Comparison of ENCODE assay signal across 8 cellular contexts in the genomic region with DNA sequence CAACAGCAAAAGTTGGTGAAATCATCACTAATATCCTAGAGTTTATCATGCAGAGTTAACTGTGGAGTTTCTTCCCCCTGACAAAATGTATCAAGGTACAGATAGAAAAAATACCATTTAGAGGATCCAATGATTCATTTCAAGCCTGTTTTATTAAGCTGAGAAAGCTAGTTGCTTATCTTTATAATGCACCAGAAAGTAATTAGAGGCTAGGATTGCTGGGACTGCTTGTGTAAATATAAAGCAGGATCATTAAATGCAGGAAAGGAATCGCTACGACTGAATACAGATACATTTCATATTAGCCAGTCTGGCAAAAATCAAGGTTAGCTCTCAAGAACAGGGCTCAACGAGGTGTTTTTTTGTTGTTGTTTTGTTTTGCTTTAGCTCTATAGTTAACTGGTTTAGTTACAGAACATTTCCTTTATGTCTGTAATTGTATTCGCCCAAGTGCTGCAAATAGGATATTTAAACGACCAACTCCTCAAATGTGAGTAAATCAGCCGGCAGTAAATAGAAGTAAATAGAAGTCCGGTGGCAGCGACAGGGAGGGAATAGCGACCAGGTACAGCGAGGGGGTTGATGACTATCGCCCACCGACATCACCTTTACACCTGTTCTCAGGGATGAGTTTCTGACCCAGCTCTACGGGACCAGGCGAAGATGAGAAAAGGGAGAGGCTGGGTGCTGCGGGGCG. TPM values are rescaled to one million over a fixed set of nuclear protein-coding genes. Genes with fewer than 3 reads are reported as not detected.
DNase-seq lines count a peak whose midpoint lies in the region; ATAC-seq and TF ChIP-seq lines count a peak whose summit lies in the region.

No MANE protein-coding gene starts in this region.

- WGBS in SK-N-SH (ENCODE audit: low lambda C conversion rate): 2% methylated on average over 16 of the region's 16 CpGs
- WGBS in esophagus, 2 donors: 0 to 1% methylated on average over 16 of the region's 16 CpGs
- 0 to 1% (median 0%) methylated on average over 16 of the region's 16 CpGs for WGBS in ovary, 3 donors

- H3K4me2 ChIP-seq in SK-N-SH: peak overlapping the region; percentile 77
- H3K4me2 ChIP-seq in PC-9: peak overlapping the region; percentile 91

- POLR2A ChIA-PET in SK-N-SH (lab: Yijun Ruan, JAX): interaction anchor here (1.0 to 2.4 kb wide), 5 partner anchors 14 to 369 kb away, joined by 3 to 9 read pairs (median 4); a partner anchor contains a TSS
- POLR2A ChIA-PET in PC-9 (lab: Charles Lee; ENCODE audit: unreplicated experiment): interaction anchor here (0.6 to 2.1 kb wide), 7 partner anchors 50 to 968 kb away, joined by 4 to 30 read pairs (median 10); a partner anchor contains a TSS

- intact Hi-C loops in PC-9 (cut with micrococcal nuclease; ENCODE audit: unreplicated experiment): loop anchor here (1.0 to 5.0 kb wide), 2 partner anchors 53 to 269 kb away; a partner anchor contains a TSS
- intact Hi-C loops in ovary (cut with DNase I): loop anchor here in 1 of 4 donors (10.0 kb wide), 1 partner anchor 367 kb away; no protein-coding TSS in a partner anchor

- H3K36me3 ChIP-seq in SK-N-SH (replicated peaks in 1 of 2; ENCODE audit: control insufficient read depth in 1 of 2, insufficient read depth in 2 of 2, low read length in 1 of 2) (no peaks in the 10 kb centered on the region), PC-9 (ENCODE audit: low read depth) (no peaks in the 10 kb centered on the region), esophagus (ENCODE audit: control insufficient read depth in 2 of 2, insufficient read depth in 2 of 2, low read length in 1 of 2) (no peaks in the 10 kb centered on the region), ovary (no peaks in the 10 kb centered on the region)

- no peaks in the 10 kb centered on the region for H3K9me2 ChIP-seq in SK-N-SH
- no peaks in the 10 kb centered on the region for H3K9me2 ChIP-seq in PC-9 (ENCODE audit: insufficient read depth)

- ATAC-seq in SK-N-SH treated with all-trans-retinoic acid at 6 μM for 48 hours: no peak; the same call in 2 of the 3 replicates
- no peak for ATAC-seq in GM19351 (IDR thresholded peaks at IDR 0.05; ENCODE audit: unreplicated experiment)

- peak overlapping the region; percentile 82 for H2AFZ ChIP-seq in SK-N-SH (ENCODE audit: low read depth)
- H2AFZ ChIP-seq in PC-9: peak overlapping the region; percentile 81

- TF ChIP-seq POLR2A in ovary (IDR thresholded peaks at IDR 0.05): no peak

- no peak for TF ChIP-seq EP300 in SK-N-SH (IDR thresholded peaks at IDR 0.05; ENCODE audit: borderline replicate concordance in 1 of 2, low read depth in 1 of 2, low read length in 1 of 2)
- TF ChIP-seq EP300 in ovary (IDR thresholded peaks at IDR 0.05): no peak

- H3K27me3 ChIP-seq in SK-N-SH (ENCODE audit: insufficient read depth) (no peaks in the 10 kb centered on the region), PC-9 (ENCODE audit: insufficient read depth, low read depth) (no peaks in the 10 kb centered on the region), esophagus (ENCODE audit: control insufficient read depth in 1 of 2, insufficient read depth in 2 of 2, low read length in 2 of 2) (no peaks in the 10 kb centered on the region), ovary (no peaks in the 10 kb centered on the region)

- TF ChIP-seq RAD21 in SK-N-SH (IDR thresholded peaks at IDR 0.05; ENCODE audit: low read length): no peak

- H3K27ac ChIP-seq in SK-N-SH (ENCODE audit: low read depth in 2 of 2, low read length in 1 of 2) (peak overlapping the region; percentile 93), PC-9 (peak overlapping the region; percentile 88), esophagus (ENCODE audit: low read depth in 2 of 2, low read length in 1 of 2) (peak overlapping the region; percentile 94 to 97), ovary (peak overlapping the region; percentile 93 to 99)

- BruUV-seq in PC-9 (replicated peaks; lab: Mats Ljungman, UMichigan): TSS peak; percentile 39

- TF ChIP-seq CTCF in SK-N-SH (IDR thresholded peaks at IDR 0.05) (no peak), PC-9 (conservative IDR thresholded peaks at IDR 0.05) (no peak), ovary (IDR thresholded peaks at IDR 0.05) (no peak)

- CTCF ChIA-PET in SK-N-SH (lab: Yijun Ruan, JAX) (interaction anchor here (0.6 to 4.5 kb wide), 6 partner anchors 9 to 1104 kb away, joined by 3 to 34 read pairs (median 3); no protein-coding TSS in a partner anchor), PC-9 (lab: Charles Lee) (interaction anchor here (1.6 kb wide), 1 partner anchor 54 kb away, joined by 5 read pairs; no protein-coding TSS in a partner anchor)

- peaks cover 37% of the 10 kb centered on the region for H4K20me1 ChIP-seq in SK-N-SH (ENCODE audit: insufficient read depth)
- H4K20me1 ChIP-seq in PC-9 (ENCODE audit: insufficient read depth): no peaks in the 10 kb centered on the region

- peak overlapping the region; percentile 96 for H3K9ac ChIP-seq in SK-N-SH

- H3K4me3 ChIP-seq in SK-N-SH (ENCODE audit: low read depth in 2 of 2, low read length in 1 of 2) (peak overlapping the region; percentile 87 to 89), PC-9 (peak overlapping the region; percentile 81), esophagus (ENCODE audit: low read depth in 1 of 2, low read length in 2 of 2) (peak overlapping the region; percentile 80 to 98), ovary (peak overlapping the region; percentile 70)

- H3K9me3 ChIP-seq in SK-N-SH (no peaks in the 10 kb centered on the region), PC-9 (ENCODE audit: insufficient read depth, low read depth) (no peaks in the 10 kb centered on the region), esophagus (ENCODE audit: control insufficient read depth in 2 of 2, insufficient read depth in 1 of 2, low read depth in 1 of 2, low read length in 1 of 2) (no peaks in the 10 kb centered on the region), ovary (no peaks in the 10 kb centered on the region)

- H3F3A ChIP-seq in SK-N-SH (replicated peaks; ENCODE audit: insufficient read depth): peaks cover 7% of the 10 kb centered on the region
- peaks cover 12% of the 10 kb centered on the region; the same call in 1 of the 2 replicates for H3F3A ChIP-seq in PC-9 (ENCODE audit: insufficient read depth, low read depth)

- DNase-seq in SK-N-SH: peak; percentile 34
- DNase-seq in PC-9: no peak
- DNase-seq in ovary: no peak
- no peak for DNase-seq in D341Med (ENCODE audit: low spot score)
- DNase-seq in occipital lobe (lab: John Stamatoyannopoulos, UW): no peak

- H3K79me2 ChIP-seq in SK-N-SH (ENCODE audit: insufficient read depth): peaks cover 63% of the 10 kb centered on the region
- peaks cover 55% of the 10 kb centered on the region for H3K79me2 ChIP-seq in PC-9 (ENCODE audit: low read depth)

- H3K4me1 ChIP-seq in SK-N-SH (ENCODE audit: control insufficient read depth in 1 of 2, insufficient read depth in 2 of 2, low read depth in 1 of 2, low read length in 1 of 2) (peaks cover 16 to 26% of the 10 kb centered on the region in 2 experiments), PC-9 (replicated peaks; ENCODE audit: insufficient read depth) (peaks cover 35% of the 10 kb centered on the region), esophagus (ENCODE audit: control insufficient read depth in 2 of 2, insufficient read depth in 2 of 2, low read length in 1 of 2) (peaks cover 0 to 8% of the 10 kb centered on the region in 2 donors), ovary (ENCODE audit: insufficient read depth) (peaks cover 11% of the 10 kb centered on the region)

TF ChIP-seq in SK-N-SH, 30 proteins besides CTCF, POLR2A, EP300 and RAD21 (continues in another document):
- TF ChIP-seq SMC3 (IDR thresholded peaks at IDR 0.05; ENCODE audit: low read depth, low read length) (no peak), RXRA (IDR thresholded peaks at IDR 0.05; ENCODE audit: borderline replicate concordance, low read depth) (no peak)

TF ChIP-seq in SK-N-SH treated with all-trans-retinoic acid at 6 μM for 48 hours, 23 proteins besides CTCF, POLR2A, EP300 and RAD21 (continues in another document):
- no peak for TF ChIP-seq SNAI2 (CRISPR knock-in tag; IDR thresholded peaks at IDR 0.05)
- TF ChIP-seq CSDC2 (CRISPR knock-in tag; IDR thresholded peaks at IDR 0.05): no peak
- TF ChIP-seq ZFP30 (CRISPR knock-in tag; IDR thresholded peaks at IDR 0.05): no peak
- TF ChIP-seq ESRRG (CRISPR knock-in tag; IDR thresholded peaks at IDR 0.05): no peak
- TF ChIP-seq, protein P1, sequence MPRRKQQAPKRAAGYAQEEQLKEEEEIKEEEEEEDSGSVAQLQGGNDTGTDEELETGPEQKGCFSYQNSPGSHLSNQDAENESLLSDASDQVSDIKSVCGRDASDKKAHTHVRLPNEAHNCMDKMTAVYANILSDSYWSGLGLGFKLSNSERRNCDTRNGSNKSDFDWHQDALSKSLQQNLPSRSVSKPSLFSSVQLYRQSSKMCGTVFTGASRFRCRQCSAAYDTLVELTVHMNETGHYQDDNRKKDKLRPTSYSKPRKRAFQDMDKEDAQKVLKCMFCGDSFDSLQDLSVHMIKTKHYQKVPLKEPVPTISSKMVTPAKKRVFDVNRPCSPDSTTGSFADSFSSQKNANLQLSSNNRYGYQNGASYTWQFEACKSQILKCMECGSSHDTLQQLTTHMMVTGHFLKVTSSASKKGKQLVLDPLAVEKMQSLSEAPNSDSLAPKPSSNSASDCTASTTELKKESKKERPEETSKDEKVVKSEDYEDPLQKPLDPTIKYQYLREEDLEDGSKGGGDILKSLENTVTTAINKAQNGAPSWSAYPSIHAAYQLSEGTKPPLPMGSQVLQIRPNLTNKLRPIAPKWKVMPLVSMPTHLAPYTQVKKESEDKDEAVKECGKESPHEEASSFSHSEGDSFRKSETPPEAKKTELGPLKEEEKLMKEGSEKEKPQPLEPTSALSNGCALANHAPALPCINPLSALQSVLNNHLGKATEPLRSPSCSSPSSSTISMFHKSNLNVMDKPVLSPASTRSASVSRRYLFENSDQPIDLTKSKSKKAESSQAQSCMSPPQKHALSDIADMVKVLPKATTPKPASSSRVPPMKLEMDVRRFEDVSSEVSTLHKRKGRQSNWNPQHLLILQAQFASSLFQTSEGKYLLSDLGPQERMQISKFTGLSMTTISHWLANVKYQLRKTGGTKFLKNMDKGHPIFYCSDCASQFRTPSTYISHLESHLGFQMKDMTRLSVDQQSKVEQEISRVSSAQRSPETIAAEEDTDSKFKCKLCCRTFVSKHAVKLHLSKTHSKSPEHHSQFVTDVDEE (CRISPR knock-in tag; IDR thresholded peaks at IDR 0.05): no peak
- no peak for TF ChIP-seq GLIS3 (CRISPR knock-in tag; IDR thresholded peaks at IDR 0.05)

RNA-seq across cellular contexts. Expression of a gene that starts 0.7 kb away (rescaled TPM):
- polyA plus RNA-seq in SK-N-SH (2012; rRNA removed) (11.3 and 16.2 TPM in 2 replicates), esophagus (10 to 100 TPM; 17.3 to 19.4 TPM), ovary (10 to 100 TPM; 21.6 to 40.6 TPM)
- polyA plus RNA-seq in SK-N-SH (2012; cell fraction: cytosol; rRNA removed): 17.5 and 20.7 TPM in 2 replicates
- 7.6 and 10.7 TPM in 2 replicates for polyA plus RNA-seq in SK-N-SH (2012; cell fraction: nucleus; rRNA removed)
- total RNA-seq in PC-9 (2021) (19.8 and 29.0 TPM in 2 replicates), ovary (10 to 100 TPM; 25.3 to 48.6 (median 35.8) TPM), occipital lobe (62.5 TPM)

RNA-seq across cellular contexts. Expression of a gene that starts 36.7 kb away (rescaled TPM):
- polyA plus RNA-seq in SK-N-SH (2012; rRNA removed) (0.08 and 0.18 TPM in 2 replicates), esophagus (under 1 TPM; 0.08 to 0.12 TPM), ovary (under 1 TPM; 0.24 to 0.70 TPM)
- polyA plus RNA-seq in SK-N-SH (2012; cell fraction: cytosol; rRNA removed): 0.01 and 0.03 TPM in 2 replicates
- 1.4 and 1.6 TPM in 2 replicates for polyA plus RNA-seq in SK-N-SH (2012; cell fraction: nucleus; rRNA removed)
- total RNA-seq in PC-9 (2021) (0.52 TPM in 1 of 2 replicates, not detected in the other), ovary (1 to 10 TPM in 1 of 7 donors, under 1 TPM in 5, not detected in 1; 0.24 to 1.1 (median 0.52) TPM), occipital lobe (0.16 TPM)
